ENCODE assay signal across 19 cellular contexts in the genomic region with DNA sequence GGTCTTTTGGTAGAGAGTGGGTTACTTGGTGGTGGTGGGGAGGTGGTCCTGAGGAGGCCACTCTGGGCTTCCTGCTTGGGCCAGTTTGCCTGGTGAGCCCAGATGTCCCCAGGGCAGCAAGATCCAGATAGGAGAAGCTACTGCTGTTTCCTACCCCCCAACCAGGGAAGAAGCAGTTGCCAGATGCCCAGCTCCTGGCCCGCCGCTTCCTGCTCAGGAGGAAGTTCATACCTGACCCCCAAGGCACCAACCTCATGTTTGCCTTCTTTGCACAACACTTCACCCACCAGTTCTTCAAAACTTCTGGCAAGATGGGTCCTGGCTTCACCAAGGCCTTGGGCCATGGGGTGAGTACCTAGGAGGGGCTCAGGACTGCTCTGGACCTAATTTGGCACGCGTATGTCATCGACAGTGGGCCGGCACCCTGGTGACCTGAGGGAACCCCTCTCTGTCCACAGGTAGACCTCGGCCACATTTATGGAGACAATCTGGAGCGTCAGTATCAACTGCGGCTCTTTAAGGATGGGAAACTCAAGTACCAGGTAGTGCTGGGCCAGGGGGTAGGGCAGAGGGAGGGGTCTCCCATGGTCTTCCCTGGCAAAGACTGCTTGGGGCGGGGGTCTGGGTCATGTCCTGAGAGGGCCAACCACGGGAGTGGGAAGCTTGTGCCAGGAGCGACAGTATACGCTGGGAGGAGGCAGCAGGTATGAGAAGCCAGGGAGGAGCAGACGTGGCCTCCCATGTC.
"Had no signal": no experiment of that assay in that cellular context is flagged by ENCODE, and none has a peak within 500 bp of the region (broad histone marks: within the 10 kb centered on the region; RNA-seq: fewer than 3 reads in every experiment).

No MANE protein-coding gene starts in this region.

- H3K27ac ChIP-seq: coronary artery, dorsolateral prefrontal cortex, foreskin keratinocyte, heart left ventricle, hepatocyte, left lung, lower lobe of right lung had no signal

- H3K36me3 ChIP-seq: left lung, lower lobe of right lung had no signal

- H3K4me3 ChIP-seq: coronary artery, dorsolateral prefrontal cortex, esophagus muscularis mucosa, gastroesophageal sphincter, heart left ventricle, hepatocyte, left lung, lower lobe of right lung, mucosa of descending colon had no signal

- H3K4me3 Mint-ChIP-seq: immature natural killer cell, mesothelial cell of epicardium had no signal

- H3K9me3 Mint-ChIP-seq: mesothelial cell of epicardium had no signal

- DNase-seq: dermis blood vessel endothelial cell; dorsolateral prefrontal cortex; effector CD4-positive, alpha-beta T cell; effector memory CD4-positive, alpha-beta T cell; foreskin keratinocyte; heart left ventricle; hypothalamus; immature natural killer cell; left cardiac atrium; left lung; left ventricle myocardium superior; lower lobe of right lung; mesenchymal stem cell; mucosa of descending colon had no signal

- H3K27me3 ChIP-seq: dorsolateral prefrontal cortex, esophagus muscularis mucosa, foreskin keratinocyte, gastroesophageal sphincter, heart left ventricle, hepatocyte, left lung had no signal

- H3K36me3 Mint-ChIP-seq: mesothelial cell of epicardium had no signal

- ATAC-seq: foreskin keratinocyte, gastroesophageal sphincter, heart left ventricle, left cardiac atrium, left lung, left ventricle myocardium superior, lower lobe of right lung, mucosa of descending colon had no signal

- H3K9me3 ChIP-seq: esophagus muscularis mucosa, gastroesophageal sphincter, lower lobe of right lung had no signal

- H3K4me1 Mint-ChIP-seq: immature natural killer cell had no signal

- H3K27ac Mint-ChIP-seq: immature natural killer cell, mesothelial cell of epicardium had no signal
